In the genomic region with DNA sequence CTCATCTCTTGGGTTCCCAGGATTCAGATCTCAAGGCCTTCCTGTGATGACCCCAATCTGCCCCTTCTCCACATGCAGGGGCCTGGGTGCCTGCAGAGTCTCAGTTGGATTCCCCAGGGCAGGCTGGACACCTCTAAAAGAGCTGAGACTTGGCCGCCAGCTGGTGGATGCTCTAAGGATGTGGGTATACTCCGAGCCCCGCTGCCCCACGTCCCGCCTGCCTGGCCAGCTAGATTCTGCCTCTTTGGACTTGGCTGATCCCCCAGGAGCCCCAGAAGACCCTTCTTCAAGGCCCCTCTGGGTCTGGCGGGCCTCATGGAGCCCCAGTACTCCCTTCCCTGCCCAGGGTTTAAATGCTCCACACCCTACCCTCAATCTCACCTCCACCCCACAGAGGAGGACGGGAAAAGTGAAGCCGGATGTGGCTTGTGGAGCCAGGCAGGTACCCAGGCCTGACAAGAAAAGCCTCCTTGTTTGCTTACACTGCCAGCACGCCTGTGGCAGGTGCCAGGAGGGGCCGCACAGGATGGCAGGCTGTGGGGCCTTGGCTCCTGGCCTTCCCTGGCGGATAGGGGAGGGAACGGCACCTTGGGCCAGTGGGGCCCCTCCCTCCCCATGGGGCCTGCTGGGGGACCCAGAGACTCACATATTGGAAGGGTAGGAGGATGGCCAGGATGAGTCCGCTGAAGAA, we compare ENCODE assay signal across 19 cellular contexts. TPM values are rescaled to one million over a fixed set of nuclear protein-coding genes. Genes with fewer than 3 reads are reported as not detected.
DNase-seq lines count a peak whose midpoint lies in the region; ATAC-seq, FAIRE-seq and TF ChIP-seq lines count a peak whose summit lies in the region.
"Had no signal": no experiment of that assay in that cellular context is flagged by ENCODE, and none has a peak within 500 bp of the region (broad histone marks: within the 10 kb centered on the region; RNA-seq: fewer than 3 reads in every experiment).

No MANE protein-coding gene starts in this region.

- H3K27me3 Mint-ChIP-seq in progenitor cell of endocrine pancreas: peaks cover 34% of the 10 kb centered on the region

- H3K9me2 ChIP-seq in Karpas-422 (replicated peaks; ENCODE audit: insufficient read depth, low read length): no peaks in the 10 kb centered on the region

- H3K4me2 ChIP-seq in Karpas-422 (ENCODE audit: low read depth, low read length, poor library complexity, severe bottlenecking) (peak overlapping the region; percentile 35), HepG2 (ENCODE audit: low read depth, low read length) (peak overlapping the region; percentile 67; the same call in 1 of the 2 replicates)

- POLR2A ChIA-PET in HepG2 (lab: Yijun Ruan, JAX): interaction anchor here (1.0 kb wide), 1 partner anchor 21 kb away, joined by 3 read pairs; no protein-coding TSS in a partner anchor

- H3K4me3 ChIP-seq in Karpas-422 (ENCODE audit: low read length) (no peak overlapping the region), HepG2 (replicated peaks in 1 of 3; ENCODE audit: insufficient read depth in 1 of 3, low read depth in 2 of 3, low read length in 3 of 3) (no peak overlapping the region), tibial artery (no peak overlapping the region)
- H3K4me3 ChIP-seq: esophagus muscularis mucosa, SJSA1 had no signal

- TF ChIP-seq EP300 in HepG2 (IDR thresholded peaks at IDR 0.05; ENCODE audit: low read depth in 2 of 2, low read length in 2 of 2) (no peak), HepG2 (CRISPR knock-in tag; IDR thresholded peaks at IDR 0.05; ENCODE audit: borderline replicate concordance) (no peak)

- H3K27ac ChIP-seq in Karpas-422 (ENCODE audit: low read length) (peak overlapping the region; percentile 64), HepG2 (ENCODE audit: extremely low read length, insufficient read depth, low read length) (no peak overlapping the region), tibial artery (no peak overlapping the region)
- H3K27ac ChIP-seq: esophagus muscularis mucosa, SJSA1 had no signal

- peaks cover 19% of the 10 kb centered on the region for H3K4me1 Mint-ChIP-seq in progenitor cell of endocrine pancreas (ENCODE audit: low read depth)
- H3K4me1 Mint-ChIP-seq: immature natural killer cell had no signal

- FAIRE-seq in HepG2 (lab: Jason Lieb, UNC): no peak

- no peaks in the 10 kb centered on the region for H3K27me3 ChIP-seq in Karpas-422 (ENCODE audit: low read length)
- H3K27me3 ChIP-seq in HepG2 (ENCODE audit: control insufficient read depth in 1 of 2, insufficient read depth in 2 of 2, low read length in 2 of 2): peaks cover 6 to 71% of the 10 kb centered on the region in 2 experiments; a peak in 4 of 5 replicates
- H3K27me3 ChIP-seq in tibial artery: peaks cover 0 to 42% of the 10 kb centered on the region in 2 donors

- H3K9me3 ChIP-seq in Karpas-422 (ENCODE audit: low read length): no peaks in the 10 kb centered on the region
- no peaks in the 10 kb centered on the region for H3K9me3 ChIP-seq in HepG2 (ENCODE audit: low read length)
- H3K9me3 ChIP-seq in tibial artery: no peaks in the 10 kb centered on the region
- H3K9me3 ChIP-seq: esophagus muscularis mucosa, SJSA1 had no signal

- no TSS peak for BruUV-seq in HepG2 (replicated peaks; lab: Mats Ljungman, UMichigan)

- H3K27ac Mint-ChIP-seq in progenitor cell of endocrine pancreas: no peak overlapping the region
- H3K27ac Mint-ChIP-seq: activated naive CD4-positive, alpha-beta T cell treated with anti-CD3 and anti-CD28 coated beads for 36 hours; immature natural killer cell; nephron progenitor cell had no signal

- in situ Hi-C loops in HepG2 (cut with HindIII; ENCODE audit: extremely low pct_ligation_motif_present, low pct_unique_long_range_greater_than_20kb): no loop called here

- no peak for TF ChIP-seq POLR2A in HepG2 (IDR thresholded peaks at IDR 0.05; ENCODE audit: insufficient read depth in 1 of 2, low read depth in 2 of 2, low read length in 2 of 2)

- WGBS in HepG2 (ENCODE audit: low lambda C conversion rate): 28% methylated on average over 6 of the region's 13 CpGs

- no peak for TF ChIP-seq RAD21 in HepG2 (CRISPR knock-in tag; IDR thresholded peaks at IDR 0.05)

- no peaks in the 10 kb centered on the region for H3K9me3 Mint-ChIP-seq in progenitor cell of endocrine pancreas (ENCODE audit: low read depth)
- H3K9me3 Mint-ChIP-seq: activated naive CD4-positive, alpha-beta T cell treated with anti-CD3 and anti-CD28 coated beads for 36 hours; immature natural killer cell; nephron progenitor cell had no signal

- peak; percentile 66 for DNase-seq in COLO668 (lab: John Stamatoyannopoulos, UW; ENCODE audit: unreplicated experiment)
- DNase-seq in Karpas-422: no peak
- peak; percentile 48 for DNase-seq in RPMI8226
- no peak for DNase-seq in HepG2 (ENCODE audit: low spot score)
- no peak for DNase-seq in progenitor cell of endocrine pancreas (ENCODE audit: low spot score, unreplicated experiment)
- DNase-seq in tibial artery: no peak
- DNase-seq in AG20443 (ENCODE audit: low spot score): no peak
- DNase-seq: activated naive CD4-positive, alpha-beta T cell treated with anti-CD3 and anti-CD28 coated beads for 36 hours; immature natural killer cell; MV-4-11; NCI-H2227 treated with DMSO at 0.1 percent for 48 hours; nephron progenitor cell; OCI-M1; T-helper 9 cell had no signal

- no peak overlapping the region for H2AFZ ChIP-seq in Karpas-422 (ENCODE audit: low read length)
- no peak overlapping the region for H2AFZ ChIP-seq in HepG2 (ENCODE audit: low read length)

- no peaks in the 10 kb centered on the region for H3K79me2 ChIP-seq in Karpas-422 (ENCODE audit: low read length)
- H3K79me2 ChIP-seq in HepG2 (ENCODE audit: insufficient read depth, low read length): no peaks in the 10 kb centered on the region

- ATAC-seq in HepG2 (peak; percentile 20), GM19023 (IDR thresholded peaks at IDR 0.05; ENCODE audit: unreplicated experiment) (no peak)

- peaks cover 94% of the 10 kb centered on the region for H3K4me1 ChIP-seq in Karpas-422 (ENCODE audit: low read length)
- H3K4me1 ChIP-seq in HepG2 (ENCODE audit: insufficient read depth, low read length): peaks cover 50% of the 10 kb centered on the region
- H3K4me1 ChIP-seq in tibial artery: no peaks in the 10 kb centered on the region
- H3K4me1 ChIP-seq: esophagus muscularis mucosa, SJSA1 had no signal

- H4K20me1 ChIP-seq in Karpas-422 (ENCODE audit: insufficient read depth, low read depth, low read length) (no peaks in the 10 kb centered on the region), HepG2 (ENCODE audit: insufficient read depth, low read length) (no peaks in the 10 kb centered on the region)

- H3K36me3 ChIP-seq in Karpas-422 (ENCODE audit: insufficient read depth, low read length) (no peaks in the 10 kb centered on the region; the same call in 1 of the 2 replicates), HepG2 (replicated peaks in 1 of 2; ENCODE audit: control insufficient read depth in 1 of 2, insufficient read depth in 2 of 2, low read length in 2 of 2) (no peaks in the 10 kb centered on the region), tibial artery (no peaks in the 10 kb centered on the region)
- H3K36me3 ChIP-seq: esophagus muscularis mucosa, SJSA1 had no signal

- CTCF ChIA-PET in HepG2 (lab: Yijun Ruan, JAX; ENCODE audit: low intra/inter-chr PET ratio, low total read pairs): no interaction called here

- TF ChIP-seq CTCF in HepG2 (CRISPR knock-in tag; IDR thresholded peaks at IDR 0.05): no peak
- no peak for TF ChIP-seq CTCF in progenitor cell of endocrine pancreas (IDR thresholded peaks at IDR 0.05; ENCODE audit: unreplicated experiment)
- no peak for TF ChIP-seq CTCF in tibial artery (IDR thresholded peaks at IDR 0.05)

- H3K9ac ChIP-seq in Karpas-422 (ENCODE audit: low read length) (peak overlapping the region; percentile 51), HepG2 (ENCODE audit: insufficient read depth, low read depth, low read length) (no peak overlapping the region)

- H3K4me3 Mint-ChIP-seq in progenitor cell of endocrine pancreas (ENCODE audit: low read depth): no peak overlapping the region
- H3K4me3 Mint-ChIP-seq: activated naive CD4-positive, alpha-beta T cell treated with anti-CD3 and anti-CD28 coated beads for 36 hours; immature natural killer cell; nephron progenitor cell had no signal

- intact Hi-C loops in HepG2 (cut with micrococcal nuclease; ENCODE audit: unreplicated experiment): no loop called here
- intact Hi-C loops in tibial artery (cut with DNase I; ENCODE audit: low total_unique reads): no loop called here

- no peaks in the 10 kb centered on the region for H3K36me3 Mint-ChIP-seq in progenitor cell of endocrine pancreas (ENCODE audit: insufficient read depth)
- H3K36me3 Mint-ChIP-seq: immature natural killer cell had no signal

RNA-seq across cellular contexts. Expression of gene FAIM2, which starts 15.1 kb away (rescaled TPM):
- total RNA-seq in Karpas-422 (2014; rRNA removed; shearing (Covaris generic); ENCODE audit: low replicate concordance): 27.4 and 49.8 TPM in 2 replicates
- total RNA-seq in HepG2 (2016; rRNA removed; fragmentation: Illumina TruSeq; extraction: Trizol): not detected in 2 replicates
- not detected in 2 replicates for total RNA-seq in HepG2 (2016; cell fraction: cytosol; rRNA removed; fragmentation: Illumina TruSeq; extraction: Trizol; ENCODE audit: low read depth)
- total RNA-seq in HepG2 (2016; cell fraction: insoluble cytoplasmic fraction; rRNA removed; fragmentation: Illumina TruSeq; extraction: Trizol): not detected in 2 replicates
- total RNA-seq in HepG2 (2016; cell fraction: membrane; rRNA removed; fragmentation: Illumina TruSeq; extraction: Trizol): not detected in 2 replicates
- not detected in 2 replicates for total RNA-seq in HepG2 (2016; cell fraction: nucleus; rRNA removed; fragmentation: Illumina TruSeq; extraction: Trizol)
- not detected in 2 replicates for polyA plus RNA-seq in HepG2 (2011; rRNA removed)
- 0.01 and 0.03 TPM in 2 replicates for polyA plus RNA-seq in HepG2 (2011; cell fraction: cytosol; rRNA removed)
- 0.21 TPM in 1 of 2 replicates, not detected in the other for polyA plus RNA-seq in HepG2 (2011; cell fraction: nucleus; rRNA removed)
- polyA plus RNA-seq in HepG2 (2012): not detected in 2 replicates
- polyA plus RNA-seq in HepG2 (2016; cell fraction: cytosol; fragmentation: Illumina TruSeq; extraction: Trizol; ENCODE audit: low read depth): not detected in 2 replicates
- polyA plus RNA-seq in HepG2 (2016; cell fraction: insoluble cytoplasmic fraction; fragmentation: Illumina TruSeq; extraction: Trizol; ENCODE audit: low read depth): not detected in 2 replicates
- not detected in 2 replicates for polyA plus RNA-seq in HepG2 (2016; cell fraction: membrane; fragmentation: Illumina TruSeq; extraction: Trizol; ENCODE audit: low read depth)
- not detected in 2 replicates for polyA plus RNA-seq in HepG2 (2016; cell fraction: nucleus; fragmentation: Illumina TruSeq; extraction: Trizol; ENCODE audit: insufficient read depth, low read depth)
- 0.65 TPM in 1 of 2 replicates, not detected in the other for polyA minus RNA-seq in HepG2 (2011; rRNA and poly(A)+ RNA removed; ENCODE audit: low replicate concordance)
- polyA minus RNA-seq in HepG2 (2011; cell fraction: cytosol; rRNA and poly(A)+ RNA removed): not detected in 2 replicates
- polyA minus RNA-seq in HepG2 (2011; cell fraction: nucleus; rRNA and poly(A)+ RNA removed): not detected in 2 replicates
- total RNA-seq in progenitor cell of endocrine pancreas: not detected in 2 replicates
- total RNA-seq: dermis microvascular lymphatic vessel endothelial cell, renal cortical epithelial cell, SJSA1 had no signal

RNA-seq across cellular contexts. Expression of gene BCDIN3D, which starts 45.7 kb away (rescaled TPM):
- total RNA-seq in Karpas-422 (2014; rRNA removed; shearing (Covaris generic); ENCODE audit: low replicate concordance): 5.8 and 10.2 TPM in 2 replicates
- total RNA-seq in HepG2 (2016; rRNA removed; fragmentation: Illumina TruSeq; extraction: Trizol): 1.8 and 2.5 TPM in 2 replicates
- 1.6 and 1.7 TPM in 2 replicates for total RNA-seq in HepG2 (2016; cell fraction: cytosol; rRNA removed; fragmentation: Illumina TruSeq; extraction: Trizol; ENCODE audit: low read depth)
- total RNA-seq in HepG2 (2016; cell fraction: insoluble cytoplasmic fraction; rRNA removed; fragmentation: Illumina TruSeq; extraction: Trizol): 2.2 and 3.0 TPM in 2 replicates
- 2.1 and 3.4 TPM in 2 replicates for total RNA-seq in HepG2 (2016; cell fraction: membrane; rRNA removed; fragmentation: Illumina TruSeq; extraction: Trizol)
- total RNA-seq in HepG2 (2016; cell fraction: nucleus; rRNA removed; fragmentation: Illumina TruSeq; extraction: Trizol): 2.6 and 3.0 TPM in 2 replicates
- 2.0 and 2.2 TPM in 2 replicates for polyA plus RNA-seq in HepG2 (2011; rRNA removed)
- polyA plus RNA-seq in HepG2 (2011; cell fraction: cytosol; rRNA removed): 1.4 and 1.7 TPM in 2 replicates
- 1.3 and 2.3 TPM in 2 replicates for polyA plus RNA-seq in HepG2 (2011; cell fraction: nucleus; rRNA removed)
- 1.7 and 2.6 TPM in 2 replicates for polyA plus RNA-seq in HepG2 (2012)
- 0.54 and 0.63 TPM in 2 replicates for polyA plus RNA-seq in HepG2 (2016; cell fraction: cytosol; fragmentation: Illumina TruSeq; extraction: Trizol; ENCODE audit: low read depth)
- 1.6 and 1.7 TPM in 2 replicates for polyA plus RNA-seq in HepG2 (2016; cell fraction: insoluble cytoplasmic fraction; fragmentation: Illumina TruSeq; extraction: Trizol; ENCODE audit: low read depth)
- 0.76 and 1.1 TPM in 2 replicates for polyA plus RNA-seq in HepG2 (2016; cell fraction: membrane; fragmentation: Illumina TruSeq; extraction: Trizol; ENCODE audit: low read depth)
- polyA plus RNA-seq in HepG2 (2016; cell fraction: nucleus; fragmentation: Illumina TruSeq; extraction: Trizol; ENCODE audit: insufficient read depth, low read depth): 2.7 and 2.8 TPM in 2 replicates
- 2.9 and 10.2 TPM in 2 replicates for polyA minus RNA-seq in HepG2 (2011; rRNA and poly(A)+ RNA removed; ENCODE audit: low replicate concordance)
- polyA minus RNA-seq in HepG2 (2011; cell fraction: cytosol; rRNA and poly(A)+ RNA removed): 0.97 and 2.2 TPM in 2 replicates
- polyA minus RNA-seq in HepG2 (2011; cell fraction: nucleus; rRNA and poly(A)+ RNA removed): 2.8 and 3.5 TPM in 2 replicates
- 6.1 and 7.3 TPM in 2 replicates for total RNA-seq in progenitor cell of endocrine pancreas

Comparison
In these comparisons a context has a peak if more than half of its experiments do, and no peak if none do; other contexts are left out.
1. DNase-seq: peak in COLO668 (single experiment) and RPMI8226 (single experiment); none in Karpas-422 (single experiment), HepG2 (single experiment), progenitor cell of endocrine pancreas (single experiment), tibial artery (0 of 2) and AG20443 (single experiment).
2. RNA of gene FAIM2, which starts 15.1 kb away (total RNA-seq): 27.4 to 49.8 TPM in Karpas-422; not detected in progenitor cell of endocrine pancreas and not detected in HepG2; every median in the first group is over 10 times any median in the second.